1 cellular context compared by ENCODE assay signal in the genomic region with DNA sequence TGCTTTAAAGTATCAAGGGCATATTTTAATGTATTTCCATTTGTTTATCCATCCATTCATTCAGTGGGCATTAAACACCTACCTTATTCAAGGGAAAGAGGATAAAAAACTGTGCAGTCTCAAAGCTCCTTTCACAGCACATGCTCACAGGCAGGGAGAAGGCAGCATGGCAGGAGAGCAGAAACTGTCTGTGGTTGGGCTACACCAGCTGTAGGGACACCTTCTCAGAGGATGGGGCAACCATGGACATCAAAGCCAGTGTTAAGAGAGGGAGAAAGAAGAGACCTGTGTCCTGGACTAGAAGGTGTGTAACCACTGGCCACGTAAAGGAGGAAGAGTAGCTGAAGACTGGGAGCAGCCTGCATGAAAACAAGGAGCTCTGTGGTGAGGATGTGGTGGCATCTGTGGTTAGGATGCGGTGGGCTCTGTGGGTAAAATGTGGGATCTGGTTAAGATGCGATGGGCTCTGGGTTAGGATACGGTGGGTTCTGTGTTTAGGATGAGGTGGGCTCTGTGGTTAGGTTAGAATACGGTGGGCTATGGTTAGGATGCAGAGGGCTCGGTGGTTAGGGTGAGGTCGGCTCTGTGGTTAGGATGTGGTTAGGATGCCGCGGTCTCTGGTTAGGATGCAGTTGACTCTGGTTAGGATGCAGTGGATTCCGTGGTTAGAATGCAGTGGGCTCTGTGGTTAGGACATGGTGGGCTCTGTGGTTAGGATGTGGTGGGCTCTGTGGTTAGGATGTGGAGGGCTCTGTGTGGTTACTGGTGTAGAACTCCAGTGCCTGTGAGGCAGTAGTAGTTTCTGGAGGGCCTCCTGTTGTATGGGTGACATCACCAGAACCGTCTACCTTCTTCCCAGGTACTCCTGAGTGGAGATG.
TF ChIP-seq lines count a peak whose summit lies in the region.

No MANE protein-coding gene starts in this region.

TF ChIP-seq in H1, 55 proteins besides CTCF, POLR2A, EP300 and RAD21:
- no peak for TF ChIP-seq CTBP2 (IDR thresholded peaks at IDR 0.05; ENCODE audit: borderline replicate concordance, insufficient read depth, insufficient read length, low read length)
- TF ChIP-seq BCL11A (IDR thresholded peaks at IDR 0.05; ENCODE audit: low read depth in 2 of 2, low read length in 2 of 2): no peak
- no peak for TF ChIP-seq EZH2 (IDR thresholded peaks at IDR 0.05; ENCODE audit: low read depth, low read length, severe bottlenecking)
- no peak for TF ChIP-seq SRF (IDR thresholded peaks at IDR 0.05; ENCODE audit: low read depth, low read length)
- no peak for TF ChIP-seq GABPA (IDR thresholded peaks at IDR 0.05; ENCODE audit: borderline replicate concordance, insufficient read depth, low read length)
- TF ChIP-seq RXRA (IDR thresholded peaks at IDR 0.05; ENCODE audit: insufficient read depth, low read depth, low read length): no peak
